ENCODE assay signal across 26 cellular contexts in genomic region chr5:81205058-81205457, GRCh38. TPM values are rescaled to one million over a fixed set of nuclear protein-coding genes. Genes with fewer than 3 reads are reported as not detected.
"Had no signal": no experiment of that assay in that cellular context is flagged by ENCODE, and none has a peak within 500 bp of the region (broad histone marks: within the 10 kb centered on the region; RNA-seq: fewer than 3 reads in every experiment).

No MANE protein-coding gene starts in this region.

- H3K27ac ChIP-seq: esophagus muscularis mucosa, foreskin keratinocyte, heart left ventricle, tibial nerve, VCaP had no signal

- DNase-seq: activated CD4-positive, alpha-beta memory T cell treated with anti-CD3 and anti-CD28 coated beads for 36 hours; activated CD4-positive, alpha-beta T cell treated with anti-CD3 and anti-CD28 coated beads, Interleukin-2, amount 10 ng/mL, durations not matched to agents 24 days and 14 days; activated CD8-positive, alpha-beta memory T cell treated with anti-CD3 and anti-CD28 coated beads, Interleukin-2, amount 50 U/mL, for 4 hours; activated gamma-delta T cell treated with Interleukin-2 at 50 U/mL for 16 hours; activated naive CD4-positive, alpha-beta T cell treated with anti-CD3 and anti-CD28 coated beads, Interleukin-2, amount 50 U/mL, for 16 hours; activated T-cell treated with anti-CD3 and anti-CD28 coated beads, Interleukin-2, amount 50 U/mL, for 1 hour; amniotic stem cell; cortex of kidney; foreskin keratinocyte; heart left ventricle; hypothalamus; mucosa of descending colon; posterior cingulate gyrus; right cardiac atrium; stimulated activated CD4-positive, alpha-beta T cell treated with anti-CD3 and anti-CD28 coated beads, Interleukin-15, amount 100 ng/mL, for 24 hours; stimulated activated naive CD4-positive, alpha-beta T cell treated with Interleukin-2 at 50 U/mL for 16 hours; T-helper 9 cell had no signal

- H3K4me3 ChIP-seq: esophagus muscularis mucosa, heart left ventricle, mucosa of descending colon, tibial nerve had no signal

- H3K27ac Mint-ChIP-seq: activated CD4-positive, alpha-beta memory T cell treated with anti-CD3 and anti-CD28 coated beads for 36 hours; activated CD4-positive, alpha-beta T cell treated with anti-CD3 and anti-CD28 coated beads, Interleukin-2, amount 10 ng/mL, durations not matched to agents 24 days and 14 days; activated T-helper 1 cell treated with anti-CD3 and anti-CD28 coated beads, Interleukin-12 subunit alpha, Interleukin-12 subunit beta, Interleukin-2, Interleukin-4 antibody, amounts not matched to agents 30 ng/mL and 10 ng/mL and 1 ng/mL, durations not matched to agents 14 hours and 24 hours and 36 hours; nephron; T-helper 1 cell treated with Interleukin-12 subunit alpha and Interleukin-12 subunit beta and Interleukin-4 antibody, amounts not matched to agents 30 μg/mL and 1 μg/mL, for 36 hours had no signal

- H3K4me3 Mint-ChIP-seq: activated CD4-positive, alpha-beta memory T cell treated with anti-CD3 and anti-CD28 coated beads for 36 hours; activated CD4-positive, alpha-beta T cell treated with anti-CD3 and anti-CD28 coated beads, Interleukin-2, amount 10 ng/mL, durations not matched to agents 24 days and 14 days; activated T-helper 1 cell treated with anti-CD3 and anti-CD28 coated beads, Interleukin-12 subunit alpha, Interleukin-12 subunit beta, Interleukin-2, Interleukin-4 antibody, amounts not matched to agents 30 ng/mL and 10 ng/mL and 1 ng/mL, durations not matched to agents 14 hours and 24 hours and 36 hours; nephron; T-helper 1 cell treated with Interleukin-12 subunit alpha and Interleukin-12 subunit beta and Interleukin-4 antibody, amounts not matched to agents 30 μg/mL and 1 μg/mL, for 36 hours had no signal

- H3K4me1 ChIP-seq: esophagus muscularis mucosa, foreskin keratinocyte, tibial nerve had no signal

- H3K27me3 ChIP-seq: esophagus muscularis mucosa, foreskin keratinocyte, heart left ventricle, tibial nerve had no signal

- H3K9me3 Mint-ChIP-seq: activated CD4-positive, alpha-beta memory T cell treated with anti-CD3 and anti-CD28 coated beads for 36 hours; activated CD4-positive, alpha-beta T cell treated with anti-CD3 and anti-CD28 coated beads, Interleukin-2, amount 10 ng/mL, durations not matched to agents 24 days and 14 days; activated T-helper 1 cell treated with anti-CD3 and anti-CD28 coated beads, Interleukin-12 subunit alpha, Interleukin-12 subunit beta, Interleukin-2, Interleukin-4 antibody, amounts not matched to agents 30 ng/mL and 10 ng/mL and 1 ng/mL, durations not matched to agents 14 hours and 24 hours and 36 hours; nephron; T-helper 1 cell treated with Interleukin-12 subunit alpha and Interleukin-12 subunit beta and Interleukin-4 antibody, amounts not matched to agents 30 μg/mL and 1 μg/mL, for 36 hours had no signal

- ATAC-seq: activated CD4-positive, CD25-positive, alpha-beta regulatory T cell treated with anti-CD3 and anti-CD28 coated beads, Interleukin-2, amount 50 U/mL, for 24 hours; foreskin keratinocyte; heart left ventricle; mucosa of descending colon; right cardiac atrium had no signal

- H3K9me3 ChIP-seq: esophagus muscularis mucosa, heart left ventricle, mucosa of descending colon, tibial nerve had no signal

RNA-seq across cellular contexts. Expression of gene CKMT2, which starts 28.1 kb away (rescaled TPM):
- total RNA-seq: activated CD4-positive, alpha-beta memory T cell treated with anti-CD3 and anti-CD28 coated beads for 36 hours; activated CD4-positive, alpha-beta T cell treated with anti-CD3 and anti-CD28 coated beads, Interleukin-2, amount 10 ng/mL, durations not matched to agents 24 days and 14 days; activated CD8-positive, alpha-beta memory T cell treated with anti-CD3 and anti-CD28 coated beads for 36 hours; activated T-helper 1 cell treated with anti-CD3 and anti-CD28 coated beads, Interleukin-12 subunit alpha, Interleukin-12 subunit beta, Interleukin-2, Interleukin-4 antibody, amounts not matched to agents 30 ng/mL and 10 ng/mL and 1 ng/mL, durations not matched to agents 14 hours and 24 hours and 36 hours; foreskin keratinocyte; kidney epithelial cell had no signal
- polyA plus RNA-seq: foreskin keratinocyte had no signal
